19 cellular contexts compared by ENCODE assay signal in the genomic region with DNA sequence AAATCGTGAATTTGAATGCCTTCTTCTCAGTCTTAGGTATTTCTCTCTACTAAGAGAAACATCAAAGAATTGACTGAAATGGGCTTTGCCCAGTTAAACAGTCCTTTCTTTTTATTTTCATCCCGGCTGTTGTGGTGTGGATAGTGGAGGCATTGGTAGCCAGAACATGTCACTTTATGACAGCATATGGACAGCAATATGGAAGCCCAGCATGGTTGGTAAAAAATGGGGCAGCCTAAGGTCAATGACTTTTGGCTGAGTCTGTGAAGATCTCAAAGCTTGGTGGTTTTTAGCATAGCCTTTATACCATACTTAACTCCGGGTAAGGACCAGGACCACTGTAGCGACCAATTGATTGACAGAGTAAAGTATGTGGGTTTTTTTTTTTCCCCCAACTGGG. TPM values are rescaled to one million over a fixed set of nuclear protein-coding genes. Genes with fewer than 3 reads are reported as not detected.
DNase-seq lines count a peak whose midpoint lies in the region; ATAC-seq and TF ChIP-seq lines count a peak whose summit lies in the region.
"Had no signal": no experiment of that assay in that cellular context is flagged by ENCODE, and none has a peak within 500 bp of the region (broad histone marks: within the 10 kb centered on the region; RNA-seq: fewer than 3 reads in every experiment).

No MANE protein-coding gene starts in this region.

- H3K27me3 Mint-ChIP-seq in neural crest cell (ENCODE audit: low read depth): no peaks in the 10 kb centered on the region
- H3K27me3 Mint-ChIP-seq: CD4-positive, alpha-beta memory T cell had no signal

- peak overlapping the region; percentile 73 for H3K4me3 Mint-ChIP-seq in neural crest cell
- H3K4me3 Mint-ChIP-seq: HFFc6 had no signal

- H3K9ac ChIP-seq in Loucy (ENCODE audit: low read depth, low read length, poor library complexity, severe bottlenecking): no peak overlapping the region
- no peak overlapping the region for H3K9ac ChIP-seq in endocrine pancreas (ENCODE audit: control insufficient read depth, insufficient read depth, low read length)
- H3K9ac ChIP-seq: KMS-11 had no signal

- H3K27ac ChIP-seq in left ventricle myocardium inferior (replicated peaks) (no peak overlapping the region), aorta (ENCODE audit: low read depth in 1 of 2, low read length in 2 of 2) (no peak overlapping the region), A673 (ENCODE audit: low read depth, low read length, poor library complexity, severe bottlenecking) (no peak overlapping the region)
- H3K27ac ChIP-seq: KMS-11 had no signal

- H3K9me3 Mint-ChIP-seq in neural crest cell: no peaks in the 10 kb centered on the region
- H3K9me3 Mint-ChIP-seq: CD4-positive, alpha-beta memory T cell; HFFc6 had no signal

- POLR2A ChIA-PET in A673 (lab: Charles Lee; ENCODE audit: low non-redundant PET): no interaction called here

- H3K4me2 ChIP-seq in Loucy (ENCODE audit: low read depth, low read length, poor library complexity, severe bottlenecking): peak overlapping the region; percentile 90
- H3K4me2 ChIP-seq: KMS-11 had no signal

- TF ChIP-seq CTCF in left ventricle myocardium inferior (IDR thresholded peaks at IDR 0.05; ENCODE audit: borderline replicate concordance): no peak
- TF ChIP-seq CTCF in Loucy (conservative IDR thresholded peaks at IDR 0.05; ENCODE audit: low read length): no peak
- TF ChIP-seq CTCF in neural crest cell (conservative IDR thresholded peaks at IDR 0.05): no peak
- TF ChIP-seq CTCF in A673 (conservative IDR thresholded peaks at IDR 0.05; ENCODE audit: low read depth, low read length): no peak

- H3K9me2 ChIP-seq in Loucy (replicated peaks; ENCODE audit: low read depth, low read length): no peaks in the 10 kb centered on the region

- peaks cover 80% of the 10 kb centered on the region for H3K79me2 ChIP-seq in Loucy (ENCODE audit: insufficient read depth, low read length)

- no peaks in the 10 kb centered on the region for H3K36me3 ChIP-seq in left ventricle myocardium inferior
- H3K36me3 ChIP-seq in Loucy (ENCODE audit: insufficient read depth, low read length): no peaks in the 10 kb centered on the region
- H3K36me3 ChIP-seq in endocrine pancreas (ENCODE audit: control insufficient read depth, insufficient read depth, low read length): no peaks in the 10 kb centered on the region
- no peaks in the 10 kb centered on the region for H3K36me3 ChIP-seq in aorta (ENCODE audit: control insufficient read depth in 1 of 2, insufficient read depth in 2 of 2, low read length in 1 of 2)
- no peaks in the 10 kb centered on the region for H3K36me3 ChIP-seq in A673 (ENCODE audit: insufficient read depth, low read length, poor library complexity, severe bottlenecking)

- no peak overlapping the region for H3K27ac Mint-ChIP-seq in neural crest cell (ENCODE audit: unreplicated experiment)
- H3K27ac Mint-ChIP-seq: HFFc6 had no signal

- H3K9me3 ChIP-seq in left ventricle myocardium inferior (replicated peaks): peaks cover 7% of the 10 kb centered on the region
- H3K9me3 ChIP-seq in Loucy (ENCODE audit: insufficient read depth, low read depth, low read length): no peaks in the 10 kb centered on the region
- H3K9me3 ChIP-seq in endocrine pancreas (ENCODE audit: control insufficient read depth, low read length): no peaks in the 10 kb centered on the region
- H3K9me3 ChIP-seq in aorta (ENCODE audit: control insufficient read depth, low read length): no peaks in the 10 kb centered on the region
- no peaks in the 10 kb centered on the region for H3K9me3 ChIP-seq in A673 (ENCODE audit: low read depth, low read length, poor library complexity, severe bottlenecking)

- ATAC-seq in aorta (ENCODE audit: low FRiP score) (no peak), GM21529 (IDR thresholded peaks at IDR 0.05; ENCODE audit: unreplicated experiment) (no peak)

- peaks cover 44% of the 10 kb centered on the region for H4K20me1 ChIP-seq in Loucy (ENCODE audit: insufficient read depth, low read length, poor library complexity, severe bottlenecking)

- peaks cover 32% of the 10 kb centered on the region for H3K4me1 Mint-ChIP-seq in neural crest cell

- peaks cover 8% of the 10 kb centered on the region for H3K27me3 ChIP-seq in left ventricle myocardium inferior (ENCODE audit: low read depth)
- H3K27me3 ChIP-seq in Loucy (ENCODE audit: insufficient read depth, low read length, poor library complexity, severe bottlenecking): no peaks in the 10 kb centered on the region
- H3K27me3 ChIP-seq in endocrine pancreas (ENCODE audit: control insufficient read depth, insufficient read depth, low read length): no peaks in the 10 kb centered on the region
- no peaks in the 10 kb centered on the region for H3K27me3 ChIP-seq in aorta (ENCODE audit: control insufficient read depth in 1 of 2, insufficient read depth in 2 of 2, low read length in 1 of 2)
- H3K27me3 ChIP-seq in A673 (replicated peaks; ENCODE audit: insufficient read depth, low read depth, low read length, poor library complexity): no peaks in the 10 kb centered on the region

- no peak overlapping the region for H2AFZ ChIP-seq in Loucy (ENCODE audit: low read length)

- CTCF ChIA-PET in A673 (lab: Charles Lee): no interaction called here

- H3K4me3 ChIP-seq in left ventricle myocardium inferior (peak overlapping the region; percentile 83), Loucy (ENCODE audit: low read length, poor library complexity, severe bottlenecking) (peak overlapping the region; percentile 87), endocrine pancreas (ENCODE audit: control insufficient read depth, insufficient read depth, low read length) (peak overlapping the region; percentile 26), aorta (ENCODE audit: low read length in 2 of 2) (no peak overlapping the region), A673 (ENCODE audit: low read depth, low read length, poor library complexity, severe bottlenecking) (no peak overlapping the region)

- peaks cover 3% of the 10 kb centered on the region for H3K36me3 Mint-ChIP-seq in neural crest cell (ENCODE audit: low read depth)
- H3K36me3 Mint-ChIP-seq: CD4-positive, alpha-beta memory T cell had no signal

- intact Hi-C loops in left ventricle myocardium inferior (cut with micrococcal nuclease) (no loop called here), cardiac septum (cut with DNase I) (loop anchor here (5.0 kb wide), 4 partner anchors 88 to 298 kb away; no protein-coding TSS in a partner anchor), aorta (cut with DNase I) (loop anchor here in 1 of 2 donors (5.0 to 10.0 kb wide), 2 partner anchors 53 to 176 kb away; no protein-coding TSS in a partner anchor), A673 (cut with micrococcal nuclease; ENCODE audit: unreplicated experiment) (no loop called here)

- 93 to 94% methylated on average over 4 of the region's 4 CpGs for WGBS in aorta, 2 donors

- no peaks in the 10 kb centered on the region for H3F3A ChIP-seq in Loucy (ENCODE audit: low read depth)

- no peak for DNase-seq in left ventricle myocardium inferior
- no peak for DNase-seq in cardiac septum (ENCODE audit: low spot score)
- no peak for DNase-seq in neural crest cell (ENCODE audit: low read depth, low spot score)
- no peak for DNase-seq in aorta
- no peak for DNase-seq in A673 (ENCODE audit: low spot score)
- DNase-seq: CD4-positive, alpha-beta memory T cell; DMS79 treated with DMSO at 0.1 percent for 48 hours; HFFc6; MM.1S; NCI-H1105; NCI-H1930; NCI-H2171; NCI-H510A; NCI-H82; SHP77 had no signal

- H3K4me1 ChIP-seq in left ventricle myocardium inferior: peaks cover 55% of the 10 kb centered on the region
- H3K4me1 ChIP-seq in Loucy (ENCODE audit: insufficient read depth, low read length, poor library complexity, severe bottlenecking): peaks cover 54% of the 10 kb centered on the region
- H3K4me1 ChIP-seq in endocrine pancreas (ENCODE audit: control insufficient read depth, insufficient read depth, low read length): peaks cover 11% of the 10 kb centered on the region
- H3K4me1 ChIP-seq in aorta (ENCODE audit: control insufficient read depth in 1 of 2, insufficient read depth in 2 of 2, low read length in 2 of 2): peaks cover 0 to 3% of the 10 kb centered on the region in 2 donors
- no peaks in the 10 kb centered on the region for H3K4me1 ChIP-seq in A673 (ENCODE audit: insufficient read depth, low read length, poor library complexity, severe bottlenecking)

- BruUV-seq in A673 (replicated peaks; lab: Mats Ljungman, UMichigan): no TSS peak

RNA-seq across cellular contexts. Expression of gene CERS6, which starts 3.2 kb away (rescaled TPM):
- 68.9 TPM for total RNA-seq in left ventricle myocardium inferior
- total RNA-seq in cardiac septum: 58.6 TPM
- 27.2 and 27.4 TPM in 2 replicates for total RNA-seq in neural crest cell
- total RNA-seq in aorta: 10 to 100 TPM in 1 of 2 donors, 1 to 10 TPM in 1; 8.3 to 10.6 TPM
- 1 to 10 TPM; 4.3 to 4.6 TPM for polyA plus RNA-seq in aorta
- total RNA-seq in A673 (2021): 12.4 and 13.4 TPM in 2 replicates

Comparison
In these comparisons a context has a peak if more than half of its experiments do, and no peak if none do; other contexts are left out.
1. H3K4me3 ChIP-seq: peak in left ventricle myocardium inferior (single experiment), Loucy (single experiment) and endocrine pancreas (single experiment); none in aorta (0 of 2) and A673 (single experiment).